In the genomic region with DNA sequence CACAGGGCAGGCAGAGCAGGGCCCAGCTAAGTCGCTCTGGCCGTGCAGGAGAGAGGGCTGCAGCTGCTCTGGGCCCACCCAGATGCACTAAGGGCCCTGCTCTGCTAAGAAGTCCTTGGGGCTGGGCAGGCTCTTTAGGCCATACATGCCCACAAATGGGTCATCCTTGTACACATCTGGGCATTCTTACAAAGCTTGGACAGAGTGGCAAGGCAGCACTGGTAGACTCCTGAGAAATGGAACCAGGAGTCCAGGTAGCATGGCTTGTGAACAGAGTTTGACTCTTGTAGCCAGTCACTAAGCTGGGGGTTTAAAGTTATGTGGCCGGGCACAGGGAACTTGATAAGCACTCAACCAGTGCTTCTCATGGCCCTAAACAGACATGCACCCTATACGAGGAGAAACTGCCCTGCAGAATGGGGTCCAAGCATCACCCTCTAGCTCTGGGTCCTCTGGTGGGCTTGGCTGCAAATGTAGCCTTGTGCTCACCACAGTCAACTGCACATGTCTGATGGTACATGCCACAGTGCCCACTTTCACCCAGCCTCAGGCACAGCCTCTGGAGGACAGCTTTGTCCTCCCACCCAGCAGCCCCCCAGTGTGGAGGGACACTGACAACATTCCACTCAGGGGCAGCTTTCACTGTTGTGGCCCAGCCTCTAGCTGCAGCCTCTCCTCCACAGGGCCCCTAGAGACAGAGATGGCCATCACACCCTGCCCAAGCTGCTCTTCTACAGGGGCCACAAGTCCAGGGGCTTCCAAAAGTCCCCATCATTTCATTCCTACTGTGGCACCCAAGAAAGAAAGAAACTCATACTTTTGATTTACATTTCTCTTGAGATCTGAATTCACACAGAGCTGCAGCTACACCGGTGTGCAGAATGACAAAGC, we compare ENCODE assay signal across 26 cellular contexts.
"Had no signal": no experiment of that assay in that cellular context is flagged by ENCODE, and none has a peak within 500 bp of the region (broad histone marks: within the 10 kb centered on the region; RNA-seq: fewer than 3 reads in every experiment).

No MANE protein-coding gene starts in this region.

- H3K4me3 Mint-ChIP-seq: activated CD4-positive, alpha-beta memory T cell treated with anti-CD3 and anti-CD28 coated beads for 36 hours; activated CD4-positive, alpha-beta T cell treated with anti-CD3 and anti-CD28 coated beads, Interleukin-2, amount 10 ng/mL, durations not matched to agents 24 days and 14 days; activated naive CD8-positive, alpha-beta T cell treated with anti-CD3 and anti-CD28 coated beads for 36 hours; activated T-helper 1 cell treated with anti-CD3 and anti-CD28 coated beads, Interleukin-12 subunit alpha, Interleukin-12 subunit beta, Interleukin-2, Interleukin-4 antibody, amounts not matched to agents 30 ng/mL and 10 ng/mL and 1 ng/mL, durations not matched to agents 14 hours and 24 hours and 36 hours; T-helper 17 cell; type B pancreatic cell had no signal

- H3K4me1 ChIP-seq: parathyroid adenoma, right atrium auricular region had no signal

- H3K27ac Mint-ChIP-seq: activated CD4-positive, alpha-beta memory T cell treated with anti-CD3 and anti-CD28 coated beads for 36 hours; activated CD4-positive, alpha-beta T cell treated with anti-CD3 and anti-CD28 coated beads, Interleukin-2, amount 10 ng/mL, durations not matched to agents 24 days and 14 days; activated naive CD8-positive, alpha-beta T cell treated with anti-CD3 and anti-CD28 coated beads for 36 hours; activated T-helper 1 cell treated with anti-CD3 and anti-CD28 coated beads, Interleukin-12 subunit alpha, Interleukin-12 subunit beta, Interleukin-2, Interleukin-4 antibody, amounts not matched to agents 30 ng/mL and 10 ng/mL and 1 ng/mL, durations not matched to agents 14 hours and 24 hours and 36 hours; T-helper 17 cell; type B pancreatic cell had no signal

- H3K27me3 ChIP-seq: brain microvascular endothelial cell, right atrium auricular region had no signal

- ATAC-seq: esophagus mucosa, SK-N-SH treated with all-trans-retinoic acid at 6 μM for 48 hours, T-helper 17 cell had no signal

- H2AFZ ChIP-seq: parathyroid adenoma had no signal

- H3K27ac ChIP-seq: brain microvascular endothelial cell, parathyroid adenoma, right atrium auricular region, thoracic aorta had no signal

- H3K27me3 Mint-ChIP-seq: activated CD4-positive, alpha-beta memory T cell treated with anti-CD3 and anti-CD28 coated beads for 36 hours; activated CD4-positive, alpha-beta T cell treated with anti-CD3 and anti-CD28 coated beads, Interleukin-2, amount 10 ng/mL, durations not matched to agents 24 days and 14 days; activated naive CD8-positive, alpha-beta T cell treated with anti-CD3 and anti-CD28 coated beads for 36 hours; T-helper 17 cell; type B pancreatic cell had no signal

- H3K9me3 Mint-ChIP-seq: activated CD4-positive, alpha-beta memory T cell treated with anti-CD3 and anti-CD28 coated beads for 36 hours; activated CD4-positive, alpha-beta T cell treated with anti-CD3 and anti-CD28 coated beads, Interleukin-2, amount 10 ng/mL, durations not matched to agents 24 days and 14 days; activated naive CD8-positive, alpha-beta T cell treated with anti-CD3 and anti-CD28 coated beads for 36 hours; activated T-helper 1 cell treated with anti-CD3 and anti-CD28 coated beads, Interleukin-12 subunit alpha, Interleukin-12 subunit beta, Interleukin-2, Interleukin-4 antibody, amounts not matched to agents 30 ng/mL and 10 ng/mL and 1 ng/mL, durations not matched to agents 14 hours and 24 hours and 36 hours; type B pancreatic cell had no signal

- H3K79me2 ChIP-seq: parathyroid adenoma had no signal

- DNase-seq: activated CD4-positive, alpha-beta memory T cell treated with anti-CD3 and anti-CD28 coated beads for 36 hours; activated CD4-positive, alpha-beta T cell treated with anti-CD3 and anti-CD28 coated beads, Interleukin-2, amount 10 ng/mL, durations not matched to agents 24 days and 14 days; activated CD4-positive, CD25-positive, alpha-beta regulatory T cell treated with anti-CD3 and anti-CD28 coated beads, Interleukin-2, amount 50 U/mL, for 72 hours; activated CD8-positive, alpha-beta memory T cell treated with anti-CD3 and anti-CD28 coated beads, Interleukin-2, amount 50 U/mL, for 4 hours; activated gamma-delta T cell treated with Interleukin-2 at 50 U/mL for 16 hours; activated naive CD8-positive, alpha-beta T cell treated with anti-CD3 and anti-CD28 coated beads for 36 hours; activated T-cell treated with anti-CD3 and anti-CD28 coated beads, Interleukin-2, amount 50 U/mL, for 1 hour; amniotic stem cell; brain microvascular endothelial cell; caudate nucleus; foreskin fibroblast; head of caudate nucleus; hippocampal formation; mesendoderm; nucleus accumbens; stimulated activated naive CD4-positive, alpha-beta T cell treated with Interleukin-2 at 50 U/mL for 16 hours; T-helper 17 cell; T1000 had no signal

- H3K9ac ChIP-seq: parathyroid adenoma had no signal

- H3K4me3 ChIP-seq: lung, right atrium auricular region, thoracic aorta had no signal

- H3K9me3 ChIP-seq: right atrium auricular region, thoracic aorta had no signal
